Comparison of ENCODE assay signal across 16 cellular contexts in the genomic region with DNA sequence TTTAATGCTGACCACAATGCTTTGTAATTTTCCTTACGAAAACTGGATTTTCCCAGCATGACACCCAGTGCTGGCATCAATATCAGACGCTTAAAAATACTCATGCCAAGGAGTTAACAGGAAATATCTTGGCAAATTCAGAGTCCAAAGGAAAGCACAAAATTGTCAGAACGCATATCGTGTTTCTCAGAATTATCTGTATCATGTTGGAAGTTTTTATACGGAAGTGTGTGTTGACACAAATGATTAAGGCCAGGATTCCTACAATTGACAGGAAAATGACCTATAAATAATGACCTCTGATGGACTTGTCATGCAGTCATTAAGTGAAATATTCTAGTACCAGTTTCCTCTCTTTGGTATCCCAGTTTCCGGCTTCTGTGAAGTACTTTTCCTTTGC.
DNase-seq lines count a peak whose midpoint lies in the region; ATAC-seq, FAIRE-seq and TF ChIP-seq lines count a peak whose summit lies in the region.
"Had no signal": no experiment of that assay in that cellular context is flagged by ENCODE, and none has a peak within 500 bp of the region (broad histone marks: within the 10 kb centered on the region; RNA-seq: fewer than 3 reads in every experiment).

No MANE protein-coding gene starts in this region.

- H3K9ac ChIP-seq in PC-3 (ENCODE audit: low read length) (no peak overlapping the region), keratinocyte (ENCODE audit: control insufficient read depth, extremely low read depth, insufficient read depth, low read length) (no peak overlapping the region)
- H3K9ac ChIP-seq: SK-N-SH had no signal

- no peaks in the 10 kb centered on the region for H3K9me3 ChIP-seq in PC-3 (ENCODE audit: low read length)
- H3K9me3 ChIP-seq in keratinocyte (ENCODE audit: control insufficient read depth, low read depth, low read length), result no peaks in the 10 kb centered on the region
- no peaks in the 10 kb centered on the region for H3K9me3 ChIP-seq in testis
- H3K9me3 ChIP-seq: SK-N-SH had no signal

- 70 to 77% methylated on average over 6 of the region's 6 CpGs for WGBS in testis, 2 donors

- dilution Hi-C loops in keratinocyte (cut with MboI; ENCODE audit: extremely low pct_ligation_motif_present, low sequenced_read_pairs), result no loop called here

- no peaks in the 10 kb centered on the region for H3K9me2 ChIP-seq in PC-3 (replicated peaks; ENCODE audit: low read length)
- H3K9me2 ChIP-seq: SK-N-SH had no signal

- BruUV-seq in PC-3 (replicated peaks; lab: Mats Ljungman, UMichigan), result no TSS peak

- FAIRE-seq in keratinocyte (lab: Jason Lieb, UNC), result no peak
- FAIRE-seq: RCC 7860 had no signal

- H3K27me3 Mint-ChIP-seq in activated CD4-positive, alpha-beta T cell treated with anti-CD3 and anti-CD28 coated beads for 36 hours, result no peaks in the 10 kb centered on the region
- H3K27me3 Mint-ChIP-seq: B cell had no signal

- CTCF ChIA-PET in PC-3 (lab: Charles Lee), result no interaction called here
- CTCF ChIA-PET in activated CD4-positive, alpha-beta T cell treated with anti-CD3 and anti-CD28 coated beads for 36 hours (lab: Charles Lee), result no interaction called here

- H3K36me3 ChIP-seq in PC-3 (ENCODE audit: low read depth, low read length), result no peaks in the 10 kb centered on the region
- no peaks in the 10 kb centered on the region for H3K36me3 ChIP-seq in keratinocyte (ENCODE audit: control insufficient read depth in 2 of 2, extremely low read depth in 1 of 2, insufficient read depth in 2 of 2, low read length in 2 of 2)
- H3K36me3 ChIP-seq in testis (ENCODE audit: low read depth, missing control alignments), result no peaks in the 10 kb centered on the region

- peaks cover 5% of the 10 kb centered on the region for H3F3A ChIP-seq in PC-3 (ENCODE audit: low read length, unreplicated experiment)

- no peaks in the 10 kb centered on the region for H3K9me1 ChIP-seq in keratinocyte (ENCODE audit: control insufficient read depth, extremely low read depth, insufficient read depth, low read length)

- no peak for TF ChIP-seq CTCF in PC-3 (conservative IDR thresholded peaks at IDR 0.05; ENCODE audit: low read depth, low read length)
- TF ChIP-seq CTCF in keratinocyte (optimal IDR thresholded peaks at IDR 0.05 in 1 of 3, IDR thresholded peaks at IDR 0.05 in 1 of 3, conservative IDR thresholded peaks at IDR 0.05 in 1 of 3; ENCODE audit: extremely low read depth in 1 of 3, insufficient read depth in 2 of 3, low read length in 3 of 3), result no peak
- TF ChIP-seq CTCF in testis (IDR thresholded peaks at IDR 0.05), result no peak

- intact Hi-C loops in PC-3 (cut with micrococcal nuclease) (no loop called here), testis (cut with DNase I; ENCODE audit: low total_unique reads) (no loop called here)
- intact Hi-C loops in activated CD4-positive, alpha-beta T cell treated with anti-CD3 and anti-CD28 coated beads for 36 hours (cut with DNase I, micrococcal nuclease), result no loop called here

- no peak for ATAC-seq in PC-3
- ATAC-seq in GM19452 (IDR thresholded peaks at IDR 0.05; ENCODE audit: unreplicated experiment), result no peak
- ATAC-seq in GM18870 (IDR thresholded peaks at IDR 0.05; ENCODE audit: unreplicated experiment), result no peak
- ATAC-seq in activated CD4-positive, alpha-beta T cell treated with anti-CD3 and anti-CD28 coated beads for 36 hours, result no peak
- ATAC-seq: HCT116 had no signal

- H2AFZ ChIP-seq in PC-3 (ENCODE audit: low read length) (no peak overlapping the region), keratinocyte (ENCODE audit: control insufficient read depth, low read length) (peak overlapping the region; percentile 20)

- H3K4me3 ChIP-seq in PC-3 (ENCODE audit: low read length) (no peak overlapping the region), keratinocyte (ENCODE audit: control insufficient read depth in 2 of 3, extremely low read depth in 1 of 3, insufficient read depth in 2 of 3, low read depth in 1 of 3, low read length in 3 of 3) (no peak overlapping the region), testis (no peak overlapping the region)

- H4K20me1 ChIP-seq in PC-3 (ENCODE audit: low read length) (no peaks in the 10 kb centered on the region), keratinocyte (ENCODE audit: control insufficient read depth, extremely low read depth, insufficient read depth, low read length) (no peaks in the 10 kb centered on the region)

- H3K27me3 ChIP-seq in PC-3 (ENCODE audit: low read length), result no peaks in the 10 kb centered on the region
- no peaks in the 10 kb centered on the region for H3K27me3 ChIP-seq in keratinocyte (ENCODE audit: control insufficient read depth, extremely low read depth, insufficient read depth, low read length)
- H3K27me3 ChIP-seq in testis, result no peaks in the 10 kb centered on the region

- H3K4me3 Mint-ChIP-seq in activated CD4-positive, alpha-beta T cell treated with anti-CD3 and anti-CD28 coated beads for 36 hours, result no peak overlapping the region
- H3K4me3 Mint-ChIP-seq: B cell had no signal

- peak; percentile 56 for DNase-seq in PC-3
- DNase-seq in cerebellar cortex (ENCODE audit: low spot score), result peak; percentile 61
- DNase-seq in keratinocyte (ENCODE audit: low read depth, low spot score), result no peak
- DNase-seq in testis, result no peak
- no peak for DNase-seq in activated CD4-positive, alpha-beta T cell treated with anti-CD3 and anti-CD28 coated beads for 36 hours
- DNase-seq: DND-41, GOT3, NCI-H1105, NCI-H2081, SHP77, SK-N-SH had no signal

- no peak for TF ChIP-seq POLR2A in testis (IDR thresholded peaks at IDR 0.05)

- H3K36me3 Mint-ChIP-seq in activated CD4-positive, alpha-beta T cell treated with anti-CD3 and anti-CD28 coated beads for 36 hours (ENCODE audit: low read depth), result no peaks in the 10 kb centered on the region

- POLR2A ChIA-PET in PC-3 (lab: Charles Lee; ENCODE audit: unreplicated experiment), result no interaction called here
- POLR2A ChIA-PET in activated CD4-positive, alpha-beta T cell treated with anti-CD3 and anti-CD28 coated beads for 36 hours (lab: Charles Lee), result no interaction called here

- peak overlapping the region; percentile 42 for H3K4me2 ChIP-seq in PC-3 (ENCODE audit: low read length)
- peak overlapping the region; percentile 11 for H3K4me2 ChIP-seq in keratinocyte (ENCODE audit: control insufficient read depth, extremely low read depth, insufficient read depth, low read depth, low read length)
- H3K4me2 ChIP-seq: SK-N-SH had no signal

- H3K4me1 Mint-ChIP-seq in activated CD4-positive, alpha-beta T cell treated with anti-CD3 and anti-CD28 coated beads for 36 hours, result no peaks in the 10 kb centered on the region
- H3K4me1 Mint-ChIP-seq: B cell had no signal

- H3K9me3 Mint-ChIP-seq in activated CD4-positive, alpha-beta T cell treated with anti-CD3 and anti-CD28 coated beads for 36 hours (ENCODE audit: low read depth), result peaks cover 2% of the 10 kb centered on the region

- H3K27ac Mint-ChIP-seq in activated CD4-positive, alpha-beta T cell treated with anti-CD3 and anti-CD28 coated beads for 36 hours, result no peak overlapping the region
- H3K27ac Mint-ChIP-seq: B cell had no signal

- H3K4me1 ChIP-seq in PC-3 (ENCODE audit: insufficient read depth, low read length) (peaks cover 33% of the 10 kb centered on the region), keratinocyte (ENCODE audit: control insufficient read depth, extremely low read depth, insufficient read depth, low read length) (peaks cover 18% of the 10 kb centered on the region), testis (no peaks in the 10 kb centered on the region)

- H3K27ac ChIP-seq in PC-3 (ENCODE audit: low read length), result peak overlapping the region; percentile 30
- H3K27ac ChIP-seq in keratinocyte (ENCODE audit: control insufficient read depth, insufficient read depth, low read length), result no peak overlapping the region
- no peak overlapping the region for H3K27ac ChIP-seq in testis

- H3K79me2 ChIP-seq in PC-3 (ENCODE audit: low read length), result no peaks in the 10 kb centered on the region
- no peaks in the 10 kb centered on the region for H3K79me2 ChIP-seq in keratinocyte (ENCODE audit: control insufficient read depth, insufficient read depth, low read length)

Comparison
In these comparisons a context has a peak if more than half of its experiments do, and no peak if none do; other contexts are left out.
1. DNase-seq: peak in PC-3 (single experiment) and cerebellar cortex (single experiment); none in keratinocyte (single experiment), testis (single experiment) and activated CD4-positive, alpha-beta T cell treated with anti-CD3 and anti-CD28 coated beads for 36 hours (single experiment).